ENCODE assay signal across 1 cellular context in the genomic region with DNA sequence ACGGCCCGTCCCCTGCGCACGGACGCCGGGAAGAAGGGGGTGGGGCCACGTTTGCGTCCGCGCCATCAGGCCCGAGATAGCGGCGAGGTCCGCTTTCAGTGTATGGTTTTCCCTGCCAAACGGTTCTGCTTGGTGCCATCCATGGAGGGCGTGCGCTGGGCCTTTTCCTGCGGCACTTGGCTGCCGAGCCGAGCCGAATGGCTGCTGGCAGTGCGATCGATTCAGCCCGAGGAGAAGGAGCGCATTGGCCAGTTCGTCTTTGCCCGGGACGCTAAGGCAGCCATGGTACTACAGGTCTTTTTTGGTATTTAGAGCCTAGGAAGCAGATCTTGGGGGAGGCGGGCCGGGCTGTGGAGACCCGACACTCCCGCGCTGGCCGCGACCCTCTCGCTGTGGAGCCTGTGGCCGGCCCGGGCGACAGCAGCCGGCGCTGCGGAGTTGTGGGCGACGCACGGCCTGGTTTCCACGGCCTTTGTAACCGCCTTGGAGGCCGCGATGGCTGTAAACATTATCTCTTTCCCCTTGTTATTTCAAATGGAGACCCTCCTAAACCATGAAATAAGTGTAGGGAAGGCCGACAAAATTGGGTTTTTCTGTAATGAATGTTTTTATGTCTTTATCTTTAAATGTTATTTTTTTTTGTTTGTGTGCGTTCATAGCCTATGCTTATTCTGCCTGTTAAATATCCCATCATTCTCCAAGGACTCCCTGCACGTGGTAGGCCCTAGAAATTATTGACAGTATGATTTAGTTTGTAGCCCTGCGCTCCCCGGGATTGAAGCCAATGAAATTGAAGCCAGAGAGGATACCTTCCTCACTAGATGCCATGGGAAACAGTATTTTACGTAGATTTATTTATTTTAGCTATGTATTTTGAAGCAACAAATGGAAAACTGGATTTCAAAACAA.
TF ChIP-seq lines count a peak whose summit lies in the region.

A gene with protein sequence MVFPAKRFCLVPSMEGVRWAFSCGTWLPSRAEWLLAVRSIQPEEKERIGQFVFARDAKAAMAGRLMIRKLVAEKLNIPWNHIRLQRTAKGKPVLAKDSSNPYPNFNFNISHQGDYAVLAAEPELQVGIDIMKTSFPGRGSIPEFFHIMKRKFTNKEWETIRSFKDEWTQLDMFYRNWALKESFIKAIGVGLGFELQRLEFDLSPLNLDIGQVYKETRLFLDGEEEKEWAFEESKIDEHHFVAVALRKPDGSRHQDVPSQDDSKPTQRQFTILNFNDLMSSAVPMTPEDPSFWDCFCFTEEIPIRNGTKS (plus strand): TSS at position 54 of the 909 bp plus-strand sequence. CDS start 49 bp downstream, at position 103.

TF ChIP-seq in HepG2, 621 proteins besides CTCF, POLR2A, EP300 and RAD21 (continued from another document and continues in another):
- TF ChIP-seq HMG20B (CRISPR knock-in tag; conservative IDR thresholded peaks at IDR 0.05) = 0 out of 2 replicates have a peak, but pooled peaks have one; percentile 17
- TF ChIP-seq, protein P1, sequence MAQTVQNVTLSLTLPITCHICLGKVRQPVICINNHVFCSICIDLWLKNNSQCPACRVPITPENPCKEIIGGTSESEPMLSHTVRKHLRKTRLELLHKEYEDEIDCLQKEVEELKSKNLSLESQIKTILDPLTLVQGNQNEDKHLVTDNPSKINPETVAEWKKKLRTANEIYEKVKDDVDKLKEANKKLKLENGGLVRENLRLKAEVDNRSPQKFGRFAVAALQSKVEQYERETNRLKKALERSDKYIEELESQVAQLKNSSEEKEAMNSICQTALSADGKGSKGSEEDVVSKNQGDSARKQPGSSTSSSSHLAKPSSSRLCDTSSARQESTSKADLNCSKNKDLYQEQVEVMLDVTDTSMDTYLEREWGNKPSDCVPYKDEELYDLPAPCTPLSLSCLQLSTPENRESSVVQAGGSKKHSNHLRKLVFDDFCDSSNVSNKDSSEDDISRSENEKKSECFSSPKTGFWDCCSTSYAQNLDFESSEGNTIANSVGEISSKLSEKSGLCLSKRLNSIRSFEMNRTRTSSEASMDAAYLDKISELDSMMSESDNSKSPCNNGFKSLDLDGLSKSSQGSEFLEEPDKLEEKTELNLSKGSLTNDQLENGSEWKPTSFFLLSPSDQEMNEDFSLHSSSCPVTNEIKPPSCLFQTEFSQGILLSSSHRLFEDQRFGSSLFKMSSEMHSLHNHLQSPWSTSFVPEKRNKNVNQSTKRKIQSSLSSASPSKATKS (CRISPR knock-in tag; IDR thresholded peaks at IDR 0.05) = no peak
- TF ChIP-seq PAX8 (CRISPR knock-in tag; IDR thresholded peaks at IDR 0.05; ENCODE audit: borderline replicate concordance) = peak; percentile 84; the same call in 1 of the 2 replicates
- 0 out of 2 replicates have a peak, but pooled peaks have one; percentile 80 for TF ChIP-seq ZNF34 (CRISPR knock-in tag; IDR thresholded peaks at IDR 0.05; ENCODE audit: borderline replicate concordance)
- peak; percentile 45; the same call in 1 of the 2 replicates for TF ChIP-seq KDM3A (CRISPR knock-in tag; IDR thresholded peaks at IDR 0.05; ENCODE audit: low read depth)
- TF ChIP-seq, protein P2, sequence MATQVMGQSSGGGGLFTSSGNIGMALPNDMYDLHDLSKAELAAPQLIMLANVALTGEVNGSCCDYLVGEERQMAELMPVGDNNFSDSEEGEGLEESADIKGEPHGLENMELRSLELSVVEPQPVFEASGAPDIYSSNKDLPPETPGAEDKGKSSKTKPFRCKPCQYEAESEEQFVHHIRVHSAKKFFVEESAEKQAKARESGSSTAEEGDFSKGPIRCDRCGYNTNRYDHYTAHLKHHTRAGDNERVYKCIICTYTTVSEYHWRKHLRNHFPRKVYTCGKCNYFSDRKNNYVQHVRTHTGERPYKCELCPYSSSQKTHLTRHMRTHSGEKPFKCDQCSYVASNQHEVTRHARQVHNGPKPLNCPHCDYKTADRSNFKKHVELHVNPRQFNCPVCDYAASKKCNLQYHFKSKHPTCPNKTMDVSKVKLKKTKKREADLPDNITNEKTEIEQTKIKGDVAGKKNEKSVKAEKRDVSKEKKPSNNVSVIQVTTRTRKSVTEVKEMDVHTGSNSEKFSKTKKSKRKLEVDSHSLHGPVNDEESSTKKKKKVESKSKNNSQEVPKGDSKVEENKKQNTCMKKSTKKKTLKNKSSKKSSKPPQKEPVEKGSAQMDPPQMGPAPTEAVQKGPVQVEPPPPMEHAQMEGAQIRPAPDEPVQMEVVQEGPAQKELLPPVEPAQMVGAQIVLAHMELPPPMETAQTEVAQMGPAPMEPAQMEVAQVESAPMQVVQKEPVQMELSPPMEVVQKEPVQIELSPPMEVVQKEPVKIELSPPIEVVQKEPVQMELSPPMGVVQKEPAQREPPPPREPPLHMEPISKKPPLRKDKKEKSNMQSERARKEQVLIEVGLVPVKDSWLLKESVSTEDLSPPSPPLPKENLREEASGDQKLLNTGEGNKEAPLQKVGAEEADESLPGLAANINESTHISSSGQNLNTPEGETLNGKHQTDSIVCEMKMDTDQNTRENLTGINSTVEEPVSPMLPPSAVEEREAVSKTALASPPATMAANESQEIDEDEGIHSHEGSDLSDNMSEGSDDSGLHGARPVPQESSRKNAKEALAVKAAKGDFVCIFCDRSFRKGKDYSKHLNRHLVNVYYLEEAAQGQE (IDR thresholded peaks at IDR 0.05; ENCODE audit: borderline replicate concordance in 1 of 2, low read depth in 1 of 2, low read length in 2 of 2) = no peak
- peak; percentile 82 for TF ChIP-seq NAIF1 (CRISPR knock-in tag; IDR thresholded peaks at IDR 0.05; ENCODE audit: borderline replicate concordance)
- no peak for TF ChIP-seq ZNF496 (CRISPR knock-in tag; IDR thresholded peaks at IDR 0.05; ENCODE audit: insufficient replicate concordance)
- 0 out of 2 replicates have a peak, but pooled peaks have one; percentile 26 for TF ChIP-seq SIX4 (CRISPR knock-in tag; IDR thresholded peaks at IDR 0.05)
- TF ChIP-seq, protein P3, sequence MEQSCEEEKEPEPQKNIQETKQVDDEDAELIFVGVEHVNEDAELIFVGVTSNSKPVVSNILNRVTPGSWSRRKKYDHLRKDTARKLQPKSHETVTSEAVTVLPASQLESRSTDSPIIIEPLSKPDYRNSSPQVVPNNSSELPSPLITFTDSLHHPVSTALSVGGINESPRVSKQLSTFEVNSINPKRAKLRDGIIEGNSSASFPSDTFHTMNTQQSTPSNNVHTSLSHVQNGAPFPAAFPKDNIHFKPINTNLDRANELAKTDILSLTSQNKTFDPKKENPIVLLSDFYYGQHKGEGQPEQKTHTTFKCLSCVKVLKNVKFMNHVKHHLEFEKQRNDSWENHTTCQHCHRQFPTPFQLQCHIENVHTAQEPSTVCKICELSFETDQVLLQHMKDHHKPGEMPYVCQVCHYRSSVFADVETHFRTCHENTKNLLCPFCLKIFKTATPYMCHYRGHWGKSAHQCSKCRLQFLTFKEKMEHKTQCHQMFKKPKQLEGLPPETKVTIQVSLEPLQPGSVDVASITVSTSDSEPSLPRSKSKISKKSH (CRISPR knock-in tag; IDR thresholded peaks at IDR 0.05; ENCODE audit: borderline replicate concordance) = peak; percentile 44; the same call in 1 of the 2 replicates
- no peak for TF ChIP-seq ZNF589 (CRISPR knock-in tag; conservative IDR thresholded peaks at IDR 0.05)
- TF ChIP-seq AHR (CRISPR knock-in tag; IDR thresholded peaks at IDR 0.05) = 0 out of 2 replicates have a peak, but pooled peaks have one; percentile 18
- TF ChIP-seq FOSL2 (CRISPR knock-in tag; IDR thresholded peaks at IDR 0.05) = no peak
- TF ChIP-seq RARG (CRISPR knock-in tag; IDR thresholded peaks at IDR 0.05; ENCODE audit: low read depth) = 0 out of 2 replicates have a peak, but pooled peaks have one; percentile 47
- peak; percentile 90; the same call in 1 of the 2 replicates for TF ChIP-seq ZNF737 (CRISPR knock-in tag; IDR thresholded peaks at IDR 0.05; ENCODE audit: borderline replicate concordance)
- TF ChIP-seq ZNF607 (CRISPR knock-in tag; IDR thresholded peaks at IDR 0.05; ENCODE audit: borderline replicate concordance) = 0 out of 2 replicates have a peak, but pooled peaks have one; percentile 34
- TF ChIP-seq ZNF430 (CRISPR knock-in tag; IDR thresholded peaks at IDR 0.05) = peak; percentile 78
- TF ChIP-seq FOXA3 (CRISPR knock-in tag; IDR thresholded peaks at IDR 0.05) = no peak
- TF ChIP-seq ZNF121 (CRISPR knock-in tag; IDR thresholded peaks at IDR 0.05) = no peak
- TF ChIP-seq, protein P4, sequence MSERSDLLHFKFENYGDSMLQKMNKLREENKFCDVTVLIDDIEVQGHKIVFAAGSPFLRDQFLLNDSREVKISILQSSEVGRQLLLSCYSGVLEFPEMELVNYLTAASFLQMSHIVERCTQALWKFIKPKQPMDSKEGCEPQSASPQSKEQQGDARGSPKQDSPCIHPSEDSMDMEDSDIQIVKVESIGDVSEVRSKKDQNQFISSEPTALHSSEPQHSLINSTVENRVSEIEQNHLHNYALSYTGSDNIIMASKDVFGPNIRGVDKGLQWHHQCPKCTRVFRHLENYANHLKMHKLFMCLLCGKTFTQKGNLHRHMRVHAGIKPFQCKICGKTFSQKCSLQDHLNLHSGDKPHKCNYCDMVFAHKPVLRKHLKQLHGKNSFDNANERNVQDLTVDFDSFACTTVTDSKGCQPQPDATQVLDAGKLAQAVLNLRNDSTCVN (CRISPR knock-in tag; IDR thresholded peaks at IDR 0.05; ENCODE audit: borderline replicate concordance) = peak; percentile 55; the same call in 1 of the 2 replicates
- peak; percentile 91 for TF ChIP-seq KDM2A (CRISPR knock-in tag; IDR thresholded peaks at IDR 0.05; ENCODE audit: borderline replicate concordance, low read depth)
- peak; percentile 86 for TF ChIP-seq ZNF616 (CRISPR knock-in tag; IDR thresholded peaks at IDR 0.05; ENCODE audit: low read depth)
- 0 out of 2 replicates have a peak, but pooled peaks have one; percentile 64 for TF ChIP-seq ATF7-NPFF (CRISPR knock-in tag; IDR thresholded peaks at IDR 0.05; ENCODE audit: low read depth)
- no peak for TF ChIP-seq ZC3H13 (CRISPR knock-in tag; IDR thresholded peaks at IDR 0.05)
- TF ChIP-seq KDM6A (CRISPR knock-in tag; IDR thresholded peaks at IDR 0.05; ENCODE audit: low read depth) = peak; percentile 42
- TF ChIP-seq CEBPB (IDR thresholded peaks at IDR 0.05; ENCODE audit: borderline replicate concordance, low read depth, low read length) = no peak
- TF ChIP-seq GZF1 (CRISPR knock-in tag; IDR thresholded peaks at IDR 0.05) = peak; percentile 68; the same call in 1 of the 2 replicates
- peak; percentile 90 for TF ChIP-seq SPEN (CRISPR knock-in tag; IDR thresholded peaks at IDR 0.05; ENCODE audit: low read depth)
- TF ChIP-seq, protein P5, sequence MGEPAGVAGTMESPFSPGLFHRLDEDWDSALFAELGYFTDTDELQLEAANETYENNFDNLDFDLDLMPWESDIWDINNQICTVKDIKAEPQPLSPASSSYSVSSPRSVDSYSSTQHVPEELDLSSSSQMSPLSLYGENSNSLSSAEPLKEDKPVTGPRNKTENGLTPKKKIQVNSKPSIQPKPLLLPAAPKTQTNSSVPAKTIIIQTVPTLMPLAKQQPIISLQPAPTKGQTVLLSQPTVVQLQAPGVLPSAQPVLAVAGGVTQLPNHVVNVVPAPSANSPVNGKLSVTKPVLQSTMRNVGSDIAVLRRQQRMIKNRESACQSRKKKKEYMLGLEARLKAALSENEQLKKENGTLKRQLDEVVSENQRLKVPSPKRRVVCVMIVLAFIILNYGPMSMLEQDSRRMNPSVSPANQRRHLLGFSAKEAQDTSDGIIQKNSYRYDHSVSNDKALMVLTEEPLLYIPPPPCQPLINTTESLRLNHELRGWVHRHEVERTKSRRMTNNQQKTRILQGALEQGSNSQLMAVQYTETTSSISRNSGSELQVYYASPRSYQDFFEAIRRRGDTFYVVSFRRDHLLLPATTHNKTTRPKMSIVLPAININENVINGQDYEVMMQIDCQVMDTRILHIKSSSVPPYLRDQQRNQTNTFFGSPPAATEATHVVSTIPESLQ (CRISPR knock-in tag; conservative IDR thresholded peaks at IDR 0.05) = no peak
- 0 out of 2 replicates have a peak, but pooled peaks have one; percentile 54 for TF ChIP-seq PCBP1 (IDR thresholded peaks at IDR 0.05; ENCODE audit: borderline replicate concordance, low read depth, low read length)
- TF ChIP-seq ZZZ3 (CRISPR knock-in tag; IDR thresholded peaks at IDR 0.05; ENCODE audit: borderline replicate concordance) = peak; percentile 81; the same call in 1 of the 2 replicates
- peak; percentile 15; the same call in 1 of the 2 replicates for TF ChIP-seq ZNF124 (CRISPR knock-in tag; IDR thresholded peaks at IDR 0.05)
- peak; percentile 98 for TF ChIP-seq PHF8 (CRISPR knock-in tag; IDR thresholded peaks at IDR 0.05)
- TF ChIP-seq ZNF253 (CRISPR knock-in tag; IDR thresholded peaks at IDR 0.05; ENCODE audit: borderline replicate concordance) = peak; percentile 73; the same call in 1 of the 2 replicates
- peak; percentile 91 for TF ChIP-seq DMAP1 (CRISPR knock-in tag; IDR thresholded peaks at IDR 0.05)
- TF ChIP-seq, protein P6, sequence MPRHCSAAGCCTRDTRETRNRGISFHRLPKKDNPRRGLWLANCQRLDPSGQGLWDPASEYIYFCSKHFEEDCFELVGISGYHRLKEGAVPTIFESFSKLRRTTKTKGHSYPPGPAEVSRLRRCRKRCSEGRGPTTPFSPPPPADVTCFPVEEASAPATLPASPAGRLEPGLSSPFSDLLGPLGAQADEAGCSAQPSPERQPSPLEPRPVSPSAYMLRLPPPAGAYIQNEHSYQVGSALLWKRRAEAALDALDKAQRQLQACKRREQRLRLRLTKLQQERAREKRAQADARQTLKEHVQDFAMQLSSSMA (CRISPR knock-in tag; IDR thresholded peaks at IDR 0.05) = peak; percentile 42; the same call in 1 of the 2 replicates
- TF ChIP-seq NFKB2 (CRISPR knock-in tag; IDR thresholded peaks at IDR 0.05; ENCODE audit: borderline replicate concordance) = peak; percentile 52; the same call in 1 of the 2 replicates
